ENCODE assay signal across 1 cellular context in genomic region chr17:3557768-3558583, GRCh38.
TF ChIP-seq lines count a peak whose summit lies in the region.

TRPV3 (minus strand) TSS chr17:3557812; CDS start chr17:3554850, 2,962 bp downstream.

TF ChIP-seq in GM23338, 12 proteins besides CTCF, POLR2A, EP300 and RAD21 (continued from another document):
- TF ChIP-seq, protein P1, sequence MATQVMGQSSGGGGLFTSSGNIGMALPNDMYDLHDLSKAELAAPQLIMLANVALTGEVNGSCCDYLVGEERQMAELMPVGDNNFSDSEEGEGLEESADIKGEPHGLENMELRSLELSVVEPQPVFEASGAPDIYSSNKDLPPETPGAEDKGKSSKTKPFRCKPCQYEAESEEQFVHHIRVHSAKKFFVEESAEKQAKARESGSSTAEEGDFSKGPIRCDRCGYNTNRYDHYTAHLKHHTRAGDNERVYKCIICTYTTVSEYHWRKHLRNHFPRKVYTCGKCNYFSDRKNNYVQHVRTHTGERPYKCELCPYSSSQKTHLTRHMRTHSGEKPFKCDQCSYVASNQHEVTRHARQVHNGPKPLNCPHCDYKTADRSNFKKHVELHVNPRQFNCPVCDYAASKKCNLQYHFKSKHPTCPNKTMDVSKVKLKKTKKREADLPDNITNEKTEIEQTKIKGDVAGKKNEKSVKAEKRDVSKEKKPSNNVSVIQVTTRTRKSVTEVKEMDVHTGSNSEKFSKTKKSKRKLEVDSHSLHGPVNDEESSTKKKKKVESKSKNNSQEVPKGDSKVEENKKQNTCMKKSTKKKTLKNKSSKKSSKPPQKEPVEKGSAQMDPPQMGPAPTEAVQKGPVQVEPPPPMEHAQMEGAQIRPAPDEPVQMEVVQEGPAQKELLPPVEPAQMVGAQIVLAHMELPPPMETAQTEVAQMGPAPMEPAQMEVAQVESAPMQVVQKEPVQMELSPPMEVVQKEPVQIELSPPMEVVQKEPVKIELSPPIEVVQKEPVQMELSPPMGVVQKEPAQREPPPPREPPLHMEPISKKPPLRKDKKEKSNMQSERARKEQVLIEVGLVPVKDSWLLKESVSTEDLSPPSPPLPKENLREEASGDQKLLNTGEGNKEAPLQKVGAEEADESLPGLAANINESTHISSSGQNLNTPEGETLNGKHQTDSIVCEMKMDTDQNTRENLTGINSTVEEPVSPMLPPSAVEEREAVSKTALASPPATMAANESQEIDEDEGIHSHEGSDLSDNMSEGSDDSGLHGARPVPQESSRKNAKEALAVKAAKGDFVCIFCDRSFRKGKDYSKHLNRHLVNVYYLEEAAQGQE (IDR thresholded peaks at IDR 0.05; ENCODE audit: unreplicated experiment): no peak
